Comparison of ENCODE assay signal across 1 cellular context in the genomic region with DNA sequence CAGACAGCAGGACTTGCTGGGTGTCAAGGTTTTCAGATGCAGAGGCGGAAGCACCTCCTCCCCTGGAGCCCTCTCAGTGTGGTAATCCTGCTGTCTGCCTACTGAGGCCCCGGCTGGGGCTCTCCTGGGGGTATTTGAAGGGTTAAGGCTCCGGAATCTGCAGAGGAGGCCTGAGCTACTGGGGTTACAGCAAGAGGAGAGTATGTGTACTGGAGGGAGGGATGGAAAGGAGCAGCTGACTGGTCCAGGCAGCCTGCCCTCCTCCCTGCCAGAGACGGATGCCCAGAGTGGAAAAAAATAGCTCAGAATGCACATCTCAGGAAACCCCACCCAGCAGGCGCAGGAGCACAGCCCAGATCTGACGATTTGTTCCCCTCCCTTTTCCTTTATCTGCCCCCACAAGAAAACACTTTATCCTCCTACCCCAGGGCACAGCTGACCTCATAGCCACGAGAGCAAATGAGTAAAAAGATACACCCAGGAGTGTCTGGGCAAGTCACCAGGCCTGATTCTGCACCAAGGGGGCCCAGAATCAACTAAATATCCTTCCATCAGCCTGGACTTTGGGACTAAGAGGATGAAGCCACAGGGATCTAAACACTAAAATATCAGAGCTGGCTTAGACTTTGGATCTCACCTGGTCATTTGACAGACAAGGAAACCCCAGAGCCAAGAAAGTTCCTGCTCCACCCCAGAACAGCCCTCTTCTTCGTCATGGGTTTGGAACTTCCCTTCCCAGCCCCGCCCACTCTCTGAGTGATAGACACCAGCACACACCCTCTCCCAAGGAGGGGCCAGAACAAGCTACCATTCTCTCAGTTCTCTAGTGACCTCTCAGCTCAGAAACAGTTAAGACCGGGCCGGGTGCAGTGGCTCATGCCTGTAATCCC.
TF ChIP-seq lines count a peak whose summit lies in the region.

No MANE protein-coding gene starts in this region.

TF ChIP-seq in HepG2, 621 proteins besides CTCF, POLR2A, EP300 and RAD21 (continued from another document and continues in another):
- TF ChIP-seq, protein P1, sequence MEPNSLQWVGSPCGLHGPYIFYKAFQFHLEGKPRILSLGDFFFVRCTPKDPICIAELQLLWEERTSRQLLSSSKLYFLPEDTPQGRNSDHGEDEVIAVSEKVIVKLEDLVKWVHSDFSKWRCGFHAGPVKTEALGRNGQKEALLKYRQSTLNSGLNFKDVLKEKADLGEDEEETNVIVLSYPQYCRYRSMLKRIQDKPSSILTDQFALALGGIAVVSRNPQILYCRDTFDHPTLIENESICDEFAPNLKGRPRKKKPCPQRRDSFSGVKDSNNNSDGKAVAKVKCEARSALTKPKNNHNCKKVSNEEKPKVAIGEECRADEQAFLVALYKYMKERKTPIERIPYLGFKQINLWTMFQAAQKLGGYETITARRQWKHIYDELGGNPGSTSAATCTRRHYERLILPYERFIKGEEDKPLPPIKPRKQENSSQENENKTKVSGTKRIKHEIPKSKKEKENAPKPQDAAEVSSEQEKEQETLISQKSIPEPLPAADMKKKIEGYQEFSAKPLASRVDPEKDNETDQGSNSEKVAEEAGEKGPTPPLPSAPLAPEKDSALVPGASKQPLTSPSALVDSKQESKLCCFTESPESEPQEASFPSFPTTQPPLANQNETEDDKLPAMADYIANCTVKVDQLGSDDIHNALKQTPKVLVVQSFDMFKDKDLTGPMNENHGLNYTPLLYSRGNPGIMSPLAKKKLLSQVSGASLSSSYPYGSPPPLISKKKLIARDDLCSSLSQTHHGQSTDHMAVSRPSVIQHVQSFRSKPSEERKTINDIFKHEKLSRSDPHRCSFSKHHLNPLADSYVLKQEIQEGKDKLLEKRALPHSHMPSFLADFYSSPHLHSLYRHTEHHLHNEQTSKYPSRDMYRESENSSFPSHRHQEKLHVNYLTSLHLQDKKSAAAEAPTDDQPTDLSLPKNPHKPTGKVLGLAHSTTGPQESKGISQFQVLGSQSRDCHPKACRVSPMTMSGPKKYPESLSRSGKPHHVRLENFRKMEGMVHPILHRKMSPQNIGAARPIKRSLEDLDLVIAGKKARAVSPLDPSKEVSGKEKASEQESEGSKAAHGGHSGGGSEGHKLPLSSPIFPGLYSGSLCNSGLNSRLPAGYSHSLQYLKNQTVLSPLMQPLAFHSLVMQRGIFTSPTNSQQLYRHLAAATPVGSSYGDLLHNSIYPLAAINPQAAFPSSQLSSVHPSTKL (CRISPR knock-in tag; IDR thresholded peaks at IDR 0.05): no peak; the same call in 1 of the 2 replicates
- TF ChIP-seq SETDB1 (CRISPR knock-in tag; IDR thresholded peaks at IDR 0.05; ENCODE audit: borderline replicate concordance): no peak
- TF ChIP-seq KDM4B (CRISPR knock-in tag; IDR thresholded peaks at IDR 0.05): no peak
- TF ChIP-seq, protein P2, sequence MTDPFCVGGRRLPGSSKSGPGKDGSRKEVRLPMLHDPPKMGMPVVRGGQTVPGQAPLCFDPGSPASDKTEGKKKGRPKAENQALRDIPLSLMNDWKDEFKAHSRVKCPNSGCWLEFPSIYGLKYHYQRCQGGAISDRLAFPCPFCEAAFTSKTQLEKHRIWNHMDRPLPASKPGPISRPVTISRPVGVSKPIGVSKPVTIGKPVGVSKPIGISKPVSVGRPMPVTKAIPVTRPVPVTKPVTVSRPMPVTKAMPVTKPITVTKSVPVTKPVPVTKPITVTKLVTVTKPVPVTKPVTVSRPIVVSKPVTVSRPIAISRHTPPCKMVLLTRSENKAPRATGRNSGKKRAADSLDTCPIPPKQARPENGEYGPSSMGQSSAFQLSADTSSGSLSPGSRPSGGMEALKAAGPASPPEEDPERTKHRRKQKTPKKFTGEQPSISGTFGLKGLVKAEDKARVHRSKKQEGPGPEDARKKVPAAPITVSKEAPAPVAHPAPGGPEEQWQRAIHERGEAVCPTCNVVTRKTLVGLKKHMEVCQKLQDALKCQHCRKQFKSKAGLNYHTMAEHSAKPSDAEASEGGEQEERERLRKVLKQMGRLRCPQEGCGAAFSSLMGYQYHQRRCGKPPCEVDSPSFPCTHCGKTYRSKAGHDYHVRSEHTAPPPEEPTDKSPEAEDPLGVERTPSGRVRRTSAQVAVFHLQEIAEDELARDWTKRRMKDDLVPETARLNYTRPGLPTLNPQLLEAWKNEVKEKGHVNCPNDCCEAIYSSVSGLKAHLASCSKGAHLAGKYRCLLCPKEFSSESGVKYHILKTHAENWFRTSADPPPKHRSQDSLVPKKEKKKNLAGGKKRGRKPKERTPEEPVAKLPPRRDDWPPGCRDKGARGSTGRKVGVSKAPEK (CRISPR knock-in tag; IDR thresholded peaks at IDR 0.05; ENCODE audit: borderline replicate concordance): no peak
- no peak; the same call in 1 of the 2 replicates for TF ChIP-seq ZNF598 (CRISPR knock-in tag; IDR thresholded peaks at IDR 0.05; ENCODE audit: borderline replicate concordance)
- TF ChIP-seq SNAI1 (CRISPR knock-in tag; IDR thresholded peaks at IDR 0.05; ENCODE audit: borderline replicate concordance): no peak
- TF ChIP-seq CBFB (CRISPR knock-in tag; IDR thresholded peaks at IDR 0.05): no peak
- TF ChIP-seq, protein P3, sequence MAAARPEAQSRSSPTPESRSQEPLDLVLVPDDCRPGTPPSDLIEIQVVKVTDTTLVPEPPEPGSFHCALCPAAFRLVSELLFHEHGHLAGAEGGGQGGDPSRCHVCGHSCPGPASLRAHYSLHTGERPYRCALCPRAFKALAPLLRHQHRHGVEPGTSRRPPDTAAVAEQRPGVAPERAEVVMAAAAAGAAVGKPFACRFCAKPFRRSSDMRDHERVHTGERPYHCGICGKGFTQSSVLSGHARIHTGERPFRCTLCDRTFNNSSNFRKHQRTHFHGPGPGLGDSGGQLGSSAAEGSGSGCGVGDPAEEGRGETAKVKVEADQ (CRISPR knock-in tag; IDR thresholded peaks at IDR 0.05; ENCODE audit: borderline replicate concordance): 0 out of 2 replicates have a peak, but pooled peaks have one; percentile 52
- no peak for TF ChIP-seq KLF15 (CRISPR knock-in tag; IDR thresholded peaks at IDR 0.05; ENCODE audit: borderline replicate concordance)
- TF ChIP-seq TP53 (CRISPR knock-in tag; conservative IDR thresholded peaks at IDR 0.05): no peak
- no peak for TF ChIP-seq NFIB (CRISPR knock-in tag; IDR thresholded peaks at IDR 0.05; ENCODE audit: borderline replicate concordance)
- TF ChIP-seq, protein P4, sequence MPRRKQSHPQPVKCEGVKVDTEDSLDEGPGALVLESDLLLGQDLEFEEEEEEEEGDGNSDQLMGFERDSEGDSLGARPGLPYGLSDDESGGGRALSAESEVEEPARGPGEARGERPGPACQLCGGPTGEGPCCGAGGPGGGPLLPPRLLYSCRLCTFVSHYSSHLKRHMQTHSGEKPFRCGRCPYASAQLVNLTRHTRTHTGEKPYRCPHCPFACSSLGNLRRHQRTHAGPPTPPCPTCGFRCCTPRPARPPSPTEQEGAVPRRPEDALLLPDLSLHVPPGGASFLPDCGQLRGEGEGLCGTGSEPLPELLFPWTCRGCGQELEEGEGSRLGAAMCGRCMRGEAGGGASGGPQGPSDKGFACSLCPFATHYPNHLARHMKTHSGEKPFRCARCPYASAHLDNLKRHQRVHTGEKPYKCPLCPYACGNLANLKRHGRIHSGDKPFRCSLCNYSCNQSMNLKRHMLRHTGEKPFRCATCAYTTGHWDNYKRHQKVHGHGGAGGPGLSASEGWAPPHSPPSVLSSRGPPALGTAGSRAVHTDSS (CRISPR knock-in tag; conservative IDR thresholded peaks at IDR 0.05): no peak
- no peak for TF ChIP-seq ZNF143 (CRISPR knock-in tag; IDR thresholded peaks at IDR 0.05)
- TF ChIP-seq, protein P5, sequence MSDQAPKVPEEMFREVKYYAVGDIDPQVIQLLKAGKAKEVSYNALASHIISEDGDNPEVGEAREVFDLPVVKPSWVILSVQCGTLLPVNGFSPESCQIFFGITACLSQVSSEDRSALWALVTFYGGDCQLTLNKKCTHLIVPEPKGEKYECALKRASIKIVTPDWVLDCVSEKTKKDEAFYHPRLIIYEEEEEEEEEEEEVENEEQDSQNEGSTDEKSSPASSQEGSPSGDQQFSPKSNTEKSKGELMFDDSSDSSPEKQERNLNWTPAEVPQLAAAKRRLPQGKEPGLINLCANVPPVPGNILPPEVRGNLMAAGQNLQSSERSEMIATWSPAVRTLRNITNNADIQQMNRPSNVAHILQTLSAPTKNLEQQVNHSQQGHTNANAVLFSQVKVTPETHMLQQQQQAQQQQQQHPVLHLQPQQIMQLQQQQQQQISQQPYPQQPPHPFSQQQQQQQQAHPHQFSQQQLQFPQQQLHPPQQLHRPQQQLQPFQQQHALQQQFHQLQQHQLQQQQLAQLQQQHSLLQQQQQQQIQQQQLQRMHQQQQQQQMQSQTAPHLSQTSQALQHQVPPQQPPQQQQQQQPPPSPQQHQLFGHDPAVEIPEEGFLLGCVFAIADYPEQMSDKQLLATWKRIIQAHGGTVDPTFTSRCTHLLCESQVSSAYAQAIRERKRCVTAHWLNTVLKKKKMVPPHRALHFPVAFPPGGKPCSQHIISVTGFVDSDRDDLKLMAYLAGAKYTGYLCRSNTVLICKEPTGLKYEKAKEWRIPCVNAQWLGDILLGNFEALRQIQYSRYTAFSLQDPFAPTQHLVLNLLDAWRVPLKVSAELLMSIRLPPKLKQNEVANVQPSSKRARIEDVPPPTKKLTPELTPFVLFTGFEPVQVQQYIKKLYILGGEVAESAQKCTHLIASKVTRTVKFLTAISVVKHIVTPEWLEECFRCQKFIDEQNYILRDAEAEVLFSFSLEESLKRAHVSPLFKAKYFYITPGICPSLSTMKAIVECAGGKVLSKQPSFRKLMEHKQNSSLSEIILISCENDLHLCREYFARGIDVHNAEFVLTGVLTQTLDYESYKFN (CRISPR knock-in tag; conservative IDR thresholded peaks at IDR 0.05): peak; percentile 73
- TF ChIP-seq PHF5A (CRISPR knock-in tag; IDR thresholded peaks at IDR 0.05; ENCODE audit: low read depth, unreplicated experiment): no peak
- no peak for TF ChIP-seq BCL6 (CRISPR knock-in tag; IDR thresholded peaks at IDR 0.05)
- TF ChIP-seq ZNF652 (CRISPR knock-in tag; IDR thresholded peaks at IDR 0.05; ENCODE audit: borderline replicate concordance, low read depth): peak; percentile 87
- no peak for TF ChIP-seq NFYB (CRISPR knock-in tag; IDR thresholded peaks at IDR 0.05)
- TF ChIP-seq SMARCC2 (IDR thresholded peaks at IDR 0.05): no peak
- no peak for TF ChIP-seq KDM5B (CRISPR knock-in tag; IDR thresholded peaks at IDR 0.05; ENCODE audit: borderline replicate concordance)
- TF ChIP-seq, protein P6, sequence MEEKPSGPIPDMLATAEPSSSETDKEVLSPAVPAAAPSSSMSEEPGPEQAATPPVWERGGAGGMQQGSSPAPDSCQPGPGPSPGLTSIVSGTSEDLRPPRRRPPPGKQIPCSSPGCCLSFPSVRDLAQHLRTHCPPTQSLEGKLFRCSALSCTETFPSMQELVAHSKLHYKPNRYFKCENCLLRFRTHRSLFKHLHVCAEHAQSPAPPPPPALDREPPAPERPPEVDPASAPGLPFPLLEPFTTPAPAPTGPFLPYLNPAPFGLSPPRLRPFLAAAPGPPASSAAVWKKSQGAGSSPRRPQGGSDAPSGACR (CRISPR knock-in tag; IDR thresholded peaks at IDR 0.05): 0 out of 2 replicates have a peak, but pooled peaks have one; percentile 28
- no peak for TF ChIP-seq ZNF367 (CRISPR knock-in tag; IDR thresholded peaks at IDR 0.05; ENCODE audit: borderline replicate concordance)
- no peak for TF ChIP-seq GPN1 (CRISPR knock-in tag; IDR thresholded peaks at IDR 0.05; ENCODE audit: borderline replicate concordance)
- TF ChIP-seq POLR2G (IDR thresholded peaks at IDR 0.05; ENCODE audit: low read depth, low read length): peak; percentile 42; the same call in 1 of the 2 replicates
- TF ChIP-seq REXO4 (CRISPR knock-in tag; IDR thresholded peaks at IDR 0.05; ENCODE audit: borderline replicate concordance): no peak
- no peak for TF ChIP-seq ZFAT (CRISPR knock-in tag; conservative IDR thresholded peaks at IDR 0.05)
- TF ChIP-seq ZBTB21 (CRISPR knock-in tag; IDR thresholded peaks at IDR 0.05): 0 out of 2 replicates have a peak, but pooled peaks have one; percentile 48
- TF ChIP-seq ZNF780A (CRISPR knock-in tag; IDR thresholded peaks at IDR 0.05): no peak
- TF ChIP-seq, protein P7, sequence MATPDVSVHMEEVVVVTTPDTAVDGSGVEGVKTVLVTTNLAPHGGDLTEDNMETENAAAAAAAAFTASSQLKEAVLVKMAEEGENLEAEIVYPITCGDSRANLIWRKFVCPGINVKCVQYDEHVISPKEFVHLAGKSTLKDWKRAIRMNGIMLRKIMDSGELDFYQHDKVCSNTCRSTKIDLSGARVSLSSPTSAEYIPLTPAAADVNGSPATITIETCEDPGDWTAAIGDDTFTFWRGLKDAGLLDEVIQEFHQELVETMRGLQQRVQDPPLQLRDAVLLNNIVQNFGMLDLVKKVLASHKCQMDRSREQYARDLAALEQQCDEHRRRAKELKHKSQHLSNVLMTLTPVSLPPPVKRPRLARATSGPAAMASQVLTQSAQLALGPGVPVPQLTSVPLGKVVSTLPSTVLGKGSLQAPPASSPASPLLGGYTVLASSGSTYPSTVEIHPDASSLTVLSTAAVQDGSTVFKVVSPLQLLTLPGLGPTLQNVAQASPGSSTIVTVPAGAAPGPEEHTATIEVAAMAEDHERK (CRISPR knock-in tag; IDR thresholded peaks at IDR 0.05; ENCODE audit: low read depth): no peak
- no peak for TF ChIP-seq ZNF343 (CRISPR knock-in tag; IDR thresholded peaks at IDR 0.05)
- TF ChIP-seq ZSCAN22 (CRISPR knock-in tag; IDR thresholded peaks at IDR 0.05): no peak
- TF ChIP-seq TAF1 (CRISPR knock-in tag; IDR thresholded peaks at IDR 0.05): peak; percentile 50; the same call in 1 of the 2 replicates
- TF ChIP-seq FOXK2 (IDR thresholded peaks at IDR 0.05): no peak
- no peak; the same call in 1 of the 2 replicates for TF ChIP-seq SOX13 (IDR thresholded peaks at IDR 0.05)
- TF ChIP-seq SOX13 (CRISPR knock-in tag; conservative IDR thresholded peaks at IDR 0.05 in 1 of 2, IDR thresholded peaks at IDR 0.05 in 1 of 2): peak in 1 of 2 experiments; percentile 32; a peak in 1 of 4 replicates
- TF ChIP-seq POGZ (CRISPR knock-in tag; IDR thresholded peaks at IDR 0.05): no peak
- TF ChIP-seq, protein P8, sequence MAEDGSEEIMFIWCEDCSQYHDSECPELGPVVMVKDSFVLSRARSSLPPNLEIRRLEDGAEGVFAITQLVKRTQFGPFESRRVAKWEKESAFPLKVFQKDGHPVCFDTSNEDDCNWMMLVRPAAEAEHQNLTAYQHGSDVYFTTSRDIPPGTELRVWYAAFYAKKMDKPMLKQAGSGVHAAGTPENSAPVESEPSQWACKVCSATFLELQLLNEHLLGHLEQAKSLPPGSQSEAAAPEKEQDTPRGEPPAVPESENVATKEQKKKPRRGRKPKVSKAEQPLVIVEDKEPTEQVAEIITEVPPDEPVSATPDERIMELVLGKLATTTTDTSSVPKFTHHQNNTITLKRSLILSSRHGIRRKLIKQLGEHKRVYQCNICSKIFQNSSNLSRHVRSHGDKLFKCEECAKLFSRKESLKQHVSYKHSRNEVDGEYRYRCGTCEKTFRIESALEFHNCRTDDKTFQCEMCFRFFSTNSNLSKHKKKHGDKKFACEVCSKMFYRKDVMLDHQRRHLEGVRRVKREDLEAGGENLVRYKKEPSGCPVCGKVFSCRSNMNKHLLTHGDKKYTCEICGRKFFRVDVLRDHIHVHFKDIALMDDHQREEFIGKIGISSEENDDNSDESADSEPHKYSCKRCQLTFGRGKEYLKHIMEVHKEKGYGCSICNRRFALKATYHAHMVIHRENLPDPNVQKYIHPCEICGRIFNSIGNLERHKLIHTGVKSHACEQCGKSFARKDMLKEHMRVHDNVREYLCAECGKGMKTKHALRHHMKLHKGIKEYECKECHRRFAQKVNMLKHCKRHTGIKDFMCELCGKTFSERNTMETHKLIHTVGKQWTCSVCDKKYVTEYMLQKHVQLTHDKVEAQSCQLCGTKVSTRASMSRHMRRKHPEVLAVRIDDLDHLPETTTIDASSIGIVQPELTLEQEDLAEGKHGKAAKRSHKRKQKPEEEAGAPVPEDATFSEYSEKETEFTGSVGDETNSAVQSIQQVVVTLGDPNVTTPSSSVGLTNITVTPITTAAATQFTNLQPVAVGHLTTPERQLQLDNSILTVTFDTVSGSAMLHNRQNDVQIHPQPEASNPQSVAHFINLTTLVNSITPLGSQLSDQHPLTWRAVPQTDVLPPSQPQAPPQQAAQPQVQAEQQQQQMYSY (CRISPR knock-in tag; IDR thresholded peaks at IDR 0.05): no peak
- TF ChIP-seq ZFX (CRISPR knock-in tag; IDR thresholded peaks at IDR 0.05; ENCODE audit: low read depth): peak; percentile 37; the same call in 1 of the 2 replicates
- no peak for TF ChIP-seq RFX1 (IDR thresholded peaks at IDR 0.05)
- no peak for TF ChIP-seq NCOA5 (CRISPR knock-in tag; IDR thresholded peaks at IDR 0.05)
